In the genomic region with DNA sequence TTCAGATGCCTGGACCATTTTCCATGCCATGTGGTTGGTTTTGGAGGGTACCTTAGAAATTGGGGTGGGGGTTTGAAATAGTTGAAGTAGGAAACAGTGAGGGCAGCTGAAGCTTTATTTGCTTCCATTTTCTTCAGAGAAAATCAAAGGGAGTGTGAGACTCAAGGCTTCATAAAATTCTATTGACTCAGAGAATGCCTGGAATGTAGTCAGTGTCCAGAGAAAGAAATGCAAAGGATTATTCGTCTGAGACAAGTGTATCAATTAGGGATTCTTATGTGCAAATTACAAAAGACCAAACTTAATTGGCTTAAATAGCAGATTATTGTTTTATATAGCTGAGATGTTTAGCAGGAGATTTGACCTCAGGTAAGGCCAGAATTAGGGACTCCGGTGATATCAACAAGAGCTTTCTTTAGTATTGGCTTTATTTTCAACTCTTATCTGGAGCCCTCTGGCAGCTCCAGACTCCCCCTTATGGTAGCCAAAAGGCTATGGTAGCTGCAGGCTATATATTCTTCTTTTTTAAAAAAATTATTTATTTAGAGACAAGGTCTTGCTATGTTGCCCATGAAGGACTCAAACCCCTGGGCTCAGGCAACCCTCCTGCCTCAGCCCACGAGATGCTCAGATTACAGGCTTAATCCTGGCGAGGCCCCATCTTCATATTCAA, we compare ENCODE assay signal across 14 cellular contexts. TPM values are rescaled to one million over a fixed set of nuclear protein-coding genes. Genes with fewer than 3 reads are reported as not detected.
DNase-seq lines count a peak whose midpoint lies in the region; ATAC-seq and TF ChIP-seq lines count a peak whose summit lies in the region.
"Had no signal": no experiment of that assay in that cellular context is flagged by ENCODE, and none has a peak within 500 bp of the region (broad histone marks: within the 10 kb centered on the region; RNA-seq: fewer than 3 reads in every experiment).

No MANE protein-coding gene starts in this region.

- no peaks in the 10 kb centered on the region for H4K20me1 ChIP-seq in OCI-LY7 (ENCODE audit: insufficient read depth, low read length)
- no peaks in the 10 kb centered on the region for H4K20me1 ChIP-seq in fibroblast of lung (ENCODE audit: control insufficient read depth, extremely low read depth, insufficient read depth, low read length)

- no peak overlapping the region for H3K4me3 Mint-ChIP-seq in stimulated activated naive CD8-positive, alpha-beta T cell treated with anti-CD3 and anti-CD28 coated beads, Interleukin-15, Interleukin-2, amounts not matched to agents 100 ng/mL and 50 ng/mL, for 24 hours

- peaks cover 68% of the 10 kb centered on the region for H3K4me1 Mint-ChIP-seq in stimulated activated naive CD8-positive, alpha-beta T cell treated with anti-CD3 and anti-CD28 coated beads, Interleukin-15, Interleukin-2, amounts not matched to agents 100 ng/mL and 50 ng/mL, for 24 hours (ENCODE audit: low read depth)

- H3K9ac ChIP-seq in fibroblast of lung (ENCODE audit: insufficient read depth, low read length): no peak overlapping the region

- no TSS peak for BruUV-seq in OCI-LY7 (replicated peaks; lab: Mats Ljungman, UMichigan)

- TF ChIP-seq CTCF in OCI-LY7 (conservative IDR thresholded peaks at IDR 0.05; ENCODE audit: low read length) (peak; percentile 64), fibroblast of lung (conservative IDR thresholded peaks at IDR 0.05 in 1 of 2, IDR thresholded peaks at IDR 0.05 in 1 of 2; ENCODE audit: low read depth in 1 of 2, low read length in 2 of 2) (peak; percentile 16 to 20), upper lobe of right lung (IDR thresholded peaks at IDR 0.05) (peak; percentile 13), WERI-Rb-1 (IDR thresholded peaks at IDR 0.05; ENCODE audit: low read depth, low read length) (no peak), testis (IDR thresholded peaks at IDR 0.05) (no peak)

- no peak for DNase-seq in stimulated activated naive CD8-positive, alpha-beta T cell treated with anti-CD3 and anti-CD28 coated beads, Interleukin-15, Interleukin-2, amounts not matched to agents 100 U/mL and 50 U/mL, for 24 hours
- DNase-seq in OCI-LY7 (ENCODE audit: low spot score) (no peak), fibroblast of lung (ENCODE audit: low read depth in 2 of 2) (peak in 1 of 2 donors; percentile 46), upper lobe of right lung (no peak), WERI-Rb-1 (no peak), testis (no peak), hippocampal formation (lab: John Stamatoyannopoulos, UW) (no peak)
- DNase-seq: effector CD8-positive, alpha-beta T cell; lower lobe of right lung; MV-4-11; occipital lobe; stimulated activated CD4-positive, alpha-beta T cell treated with anti-CD3 and anti-CD28 coated beads, Interleukin-15, amount 100 ng/mL, for 24 hours; stimulated activated CD8-positive, alpha-beta memory T cell treated with anti-CD3 and anti-CD28 coated beads, Interleukin-4, amount 100 ng/mL, for 48 hours had no signal

- H3K9me3 ChIP-seq in OCI-LY7 (ENCODE audit: low read length) (no peaks in the 10 kb centered on the region), fibroblast of lung (ENCODE audit: control insufficient read depth, insufficient read depth, low read depth, low read length) (no peaks in the 10 kb centered on the region), upper lobe of right lung (no peaks in the 10 kb centered on the region), WERI-Rb-1 (ENCODE audit: severe bottlenecking) (peaks cover 8% of the 10 kb centered on the region), testis (no peaks in the 10 kb centered on the region)
- H3K9me3 ChIP-seq: lower lobe of right lung had no signal

- intact Hi-C loops in OCI-LY7 (cut with micrococcal nuclease; ENCODE audit: unreplicated experiment): loop anchor here (1.0 kb wide), 1 partner anchor 21 kb away; no protein-coding TSS in a partner anchor
- intact Hi-C loops in upper lobe of right lung (cut with DNase I): no loop called here
- intact Hi-C loops in testis (cut with DNase I; ENCODE audit: low total_unique reads): no loop called here

- H3K36me3 ChIP-seq in OCI-LY7 (ENCODE audit: insufficient read depth, low read length) (no peaks in the 10 kb centered on the region), fibroblast of lung (ENCODE audit: control insufficient read depth, insufficient read depth, low read length) (no peaks in the 10 kb centered on the region), upper lobe of right lung (no peaks in the 10 kb centered on the region), WERI-Rb-1 (no peaks in the 10 kb centered on the region), testis (ENCODE audit: low read depth, missing control alignments) (no peaks in the 10 kb centered on the region)
- H3K36me3 ChIP-seq: lower lobe of right lung had no signal

- H3K9me3 Mint-ChIP-seq in stimulated activated naive CD8-positive, alpha-beta T cell treated with anti-CD3 and anti-CD28 coated beads, Interleukin-15, Interleukin-2, amounts not matched to agents 100 ng/mL and 50 ng/mL, for 24 hours: no peaks in the 10 kb centered on the region

- CTCF ChIA-PET in OCI-LY7 (lab: Charles Lee; ENCODE audit: unreplicated experiment): interaction anchor here (1.3 kb wide), 2 partner anchors 19 to 22 kb away, joined by 3 read pairs; no protein-coding TSS in a partner anchor

- H2AFZ ChIP-seq in OCI-LY7 (ENCODE audit: low read length): no peak overlapping the region
- H2AFZ ChIP-seq in fibroblast of lung (ENCODE audit: low read length): no peak overlapping the region

- no peaks in the 10 kb centered on the region for H3K9me2 ChIP-seq in OCI-LY7 (ENCODE audit: insufficient read depth, low read length)

- POLR2A ChIA-PET in OCI-LY7 (lab: Charles Lee): interaction anchor here (0.8 to 1.3 kb wide), 2 partner anchors 19 to 47 kb away, joined by 3 to 4 read pairs; no protein-coding TSS in a partner anchor

- H3K79me2 ChIP-seq in OCI-LY7 (ENCODE audit: insufficient read depth, low read depth, low read length) (no peaks in the 10 kb centered on the region), fibroblast of lung (ENCODE audit: control insufficient read depth, insufficient read depth, low read length) (no peaks in the 10 kb centered on the region)

- TF ChIP-seq POLR2A in testis (IDR thresholded peaks at IDR 0.05): no peak

- H3K27me3 ChIP-seq in fibroblast of lung (ENCODE audit: control insufficient read depth, insufficient read depth, low read length): no peaks in the 10 kb centered on the region
- no peaks in the 10 kb centered on the region for H3K27me3 ChIP-seq in upper lobe of right lung
- no peaks in the 10 kb centered on the region for H3K27me3 ChIP-seq in WERI-Rb-1 (ENCODE audit: insufficient read depth, low read depth, severe bottlenecking)
- no peaks in the 10 kb centered on the region for H3K27me3 ChIP-seq in testis

- peaks cover 1% of the 10 kb centered on the region for H3K27me3 Mint-ChIP-seq in stimulated activated naive CD8-positive, alpha-beta T cell treated with anti-CD3 and anti-CD28 coated beads, Interleukin-15, Interleukin-2, amounts not matched to agents 100 ng/mL and 50 ng/mL, for 24 hours

- no peak overlapping the region for H3K4me3 ChIP-seq in OCI-LY7 (ENCODE audit: low read depth, low read length, poor library complexity, severe bottlenecking)
- no peak overlapping the region for H3K4me3 ChIP-seq in fibroblast of lung (replicated peaks in 1 of 4; ENCODE audit: control extremely low read depth in 1 of 4, insufficient read depth in 1 of 4, low read depth in 3 of 4, low read length in 4 of 4)
- H3K4me3 ChIP-seq in upper lobe of right lung: no peak overlapping the region
- H3K4me3 ChIP-seq in WERI-Rb-1 (ENCODE audit: low read depth, low read length): no peak overlapping the region
- H3K4me3 ChIP-seq in testis: no peak overlapping the region
- H3K4me3 ChIP-seq: lower lobe of right lung had no signal

- peak overlapping the region; percentile 3 for H3K27ac Mint-ChIP-seq in stimulated activated naive CD8-positive, alpha-beta T cell treated with anti-CD3 and anti-CD28 coated beads, Interleukin-15, Interleukin-2, amounts not matched to agents 100 ng/mL and 50 ng/mL, for 24 hours

- ATAC-seq in stimulated activated naive CD8-positive, alpha-beta T cell treated with anti-CD3 and anti-CD28 coated beads, Interleukin-15, Interleukin-2, amounts not matched to agents 100 U/mL and 50 U/mL, for 24 hours: no peak
- ATAC-seq in upper lobe of right lung: no peak
- ATAC-seq: lower lobe of right lung had no signal

- 69 to 84% methylated on average over 4 of the region's 4 CpGs for WGBS in testis, 2 donors

- peaks cover 18% of the 10 kb centered on the region for H3K4me1 ChIP-seq in OCI-LY7 (ENCODE audit: insufficient read depth, low read length, poor library complexity, severe bottlenecking)
- H3K4me1 ChIP-seq in fibroblast of lung (ENCODE audit: control insufficient read depth, extremely low read depth, insufficient read depth, low read length): no peaks in the 10 kb centered on the region
- H3K4me1 ChIP-seq in upper lobe of right lung: no peaks in the 10 kb centered on the region
- H3K4me1 ChIP-seq in testis: no peaks in the 10 kb centered on the region
- H3K4me1 ChIP-seq: lower lobe of right lung had no signal

- H3K36me3 Mint-ChIP-seq in stimulated activated naive CD8-positive, alpha-beta T cell treated with anti-CD3 and anti-CD28 coated beads, Interleukin-15, Interleukin-2, amounts not matched to agents 100 ng/mL and 50 ng/mL, for 24 hours (ENCODE audit: low read depth): no peaks in the 10 kb centered on the region

- H3K27ac ChIP-seq in OCI-LY7 (ENCODE audit: low read depth, low read length, poor library complexity, severe bottlenecking) (no peak overlapping the region), fibroblast of lung (ENCODE audit: insufficient read depth, low read length) (no peak overlapping the region), upper lobe of right lung (no peak overlapping the region), WERI-Rb-1 (no peak overlapping the region), testis (no peak overlapping the region)
- H3K27ac ChIP-seq: lower lobe of right lung had no signal

- H3K4me2 ChIP-seq in OCI-LY7 (ENCODE audit: low read length) (no peak overlapping the region), fibroblast of lung (ENCODE audit: extremely low read depth, insufficient read depth, low read length) (no peak overlapping the region)

RNA-seq across cellular contexts. Expression of gene PTTG1, which starts 38.9 kb away (rescaled TPM):
- 420 and 480 TPM in 2 replicates for total RNA-seq in OCI-LY7 (2014; rRNA removed; shearing (Covaris generic))
- total RNA-seq in OCI-LY7 (2022) (340 and 428 TPM in 2 replicates), fibroblast of lung (17.5 and 77.5 TPM in 2 replicates), upper lobe of right lung (5.6 TPM), testis (100 to 1,000 TPM; 153 to 209 TPM)
- polyA plus RNA-seq in fibroblast of lung (108 and 363 TPM in 2 replicates), testis (ENCODE audit: insufficient read depth, low read depth, low replicate concordance) (429 TPM)
- polyA plus RNA-seq in fibroblast of lung (2012): 41.7 and 143 TPM in 2 replicates
- polyA minus RNA-seq in fibroblast of lung (ENCODE audit: low replicate concordance): 12.6 and 40.9 TPM in 2 replicates

RNA-seq across cellular contexts. Expression of gene SLU7, which starts 41.6 kb away (rescaled TPM):
- 32.2 and 59.7 TPM in 2 replicates for total RNA-seq in OCI-LY7 (2014; rRNA removed; shearing (Covaris generic))
- total RNA-seq in OCI-LY7 (2022): 46.2 and 55.4 TPM in 2 replicates
- total RNA-seq in fibroblast of lung: 74.5 and 79.4 TPM in 2 replicates
- polyA plus RNA-seq in fibroblast of lung: 35.6 and 47.1 TPM in 2 replicates
- 43.0 and 51.9 TPM in 2 replicates for polyA plus RNA-seq in fibroblast of lung (2012)
- polyA minus RNA-seq in fibroblast of lung (ENCODE audit: low replicate concordance): 2.3 and 16.7 TPM in 2 replicates
- total RNA-seq in upper lobe of right lung: 49.2 TPM
- 10 to 100 TPM; 92.4 to 100.0 TPM for total RNA-seq in testis
- polyA plus RNA-seq in testis (ENCODE audit: insufficient read depth, low read depth, low replicate concordance): 60.1 TPM

Comparison
In these comparisons a context has a peak if more than half of its experiments do, and no peak if none do; other contexts are left out.
1. CTCF ChIP-seq: peak in OCI-LY7 (single experiment), fibroblast of lung (2 of 2) and upper lobe of right lung (single experiment); none in WERI-Rb-1 (single experiment) and testis (0 of 3).